Comparison of ENCODE assay signal across 1 cellular context in the genomic region with DNA sequence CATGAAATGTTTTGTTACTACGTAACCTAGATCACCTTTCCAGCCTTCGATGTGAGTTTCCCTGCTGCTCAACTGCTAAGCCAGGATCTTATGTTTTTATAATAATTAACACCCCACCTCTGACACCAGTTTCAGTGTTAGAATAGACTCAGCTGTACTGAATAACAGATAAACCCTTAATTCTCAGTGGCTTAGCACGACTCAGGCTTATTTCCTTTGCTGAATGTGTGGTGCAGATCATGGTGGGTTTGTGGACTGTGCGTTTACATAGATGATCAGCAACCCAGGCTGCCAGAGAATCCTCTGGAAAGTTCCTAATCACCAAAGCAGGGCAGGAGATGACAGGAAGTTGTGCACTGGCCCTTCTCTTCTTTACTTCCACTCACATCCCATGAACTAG.
TF ChIP-seq lines count a peak whose summit lies in the region.

No MANE protein-coding gene starts in this region.

TF ChIP-seq in K562, 482 proteins besides CTCF, POLR2A, EP300 and RAD21 (continued from another document):
- TF ChIP-seq, protein P1, sequence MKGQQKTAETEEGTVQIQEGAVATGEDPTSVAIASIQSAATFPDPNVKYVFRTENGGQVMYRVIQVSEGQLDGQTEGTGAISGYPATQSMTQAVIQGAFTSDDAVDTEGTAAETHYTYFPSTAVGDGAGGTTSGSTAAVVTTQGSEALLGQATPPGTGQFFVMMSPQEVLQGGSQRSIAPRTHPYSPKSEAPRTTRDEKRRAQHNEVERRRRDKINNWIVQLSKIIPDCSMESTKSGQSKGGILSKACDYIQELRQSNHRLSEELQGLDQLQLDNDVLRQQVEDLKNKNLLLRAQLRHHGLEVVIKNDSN (CRISPR knock-in tag; IDR thresholded peaks at IDR 0.05) = no peak
- no peak for TF ChIP-seq GATA2 (CRISPR knock-in tag; IDR thresholded peaks at IDR 0.05)
- TF ChIP-seq OTX1 (CRISPR knock-in tag; IDR thresholded peaks at IDR 0.05) = no peak
- no peak for TF ChIP-seq HMG20B (CRISPR knock-in tag; IDR thresholded peaks at IDR 0.05)
- no peak for TF ChIP-seq ELF2 (CRISPR knock-in tag; IDR thresholded peaks at IDR 0.05)
- TF ChIP-seq, protein P2, sequence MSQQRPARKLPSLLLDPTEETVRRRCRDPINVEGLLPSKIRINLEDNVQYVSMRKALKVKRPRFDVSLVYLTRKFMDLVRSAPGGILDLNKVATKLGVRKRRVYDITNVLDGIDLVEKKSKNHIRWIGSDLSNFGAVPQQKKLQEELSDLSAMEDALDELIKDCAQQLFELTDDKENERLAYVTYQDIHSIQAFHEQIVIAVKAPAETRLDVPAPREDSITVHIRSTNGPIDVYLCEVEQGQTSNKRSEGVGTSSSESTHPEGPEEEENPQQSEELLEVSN (IDR thresholded peaks at IDR 0.05; ENCODE audit: borderline replicate concordance in 1 of 2, extremely low read depth in 1 of 2, insufficient read depth in 1 of 2, insufficient read length in 1 of 2, low read depth in 1 of 2, low read length in 1 of 2, poor library complexity in 1 of 2, severe bottlenecking in 1 of 2) = no peak
- TF ChIP-seq TAF15 (IDR thresholded peaks at IDR 0.05; ENCODE audit: low read depth, low read length) = no peak
